16 cellular contexts compared by ENCODE assay signal in genomic region chr3:126517291-126517951, GRCh38. TPM values are rescaled to one million over a fixed set of nuclear protein-coding genes. Genes with fewer than 3 reads are reported as not detected.
DNase-seq lines count a peak whose midpoint lies in the region; ATAC-seq and TF ChIP-seq lines count a peak whose summit lies in the region.
"Had no signal": no experiment of that assay in that cellular context is flagged by ENCODE, and none has a peak within 500 bp of the region (broad histone marks: within the 10 kb centered on the region; RNA-seq: fewer than 3 reads in every experiment).

UROC1 (minus strand) TSS chr3:126517773; CDS start chr3:126517719, 54 bp downstream.

- H3K36me3 ChIP-seq in left ventricle myocardium inferior (no peaks in the 10 kb centered on the region), RWPE2 (ENCODE audit: low read depth) (no peaks in the 10 kb centered on the region), left lung (no peaks in the 10 kb centered on the region)

- DNase-seq in Right ventricle myocardium inferior (ENCODE audit: missing footprints) (peak; percentile 61), left ventricle myocardium inferior (no peak), RWPE2 (ENCODE audit: low spot score) (peak; percentile 48), left lung (peak; percentile 18 to 65), posterior vena cava (ENCODE audit: low spot score) (peak; percentile 77), Kasumi-1 (lab: John Stamatoyannopoulos, UW) (no peak)
- DNase-seq in activated naive CD4-positive, alpha-beta T cell treated with anti-CD3 and anti-CD28 coated beads, Interleukin-2, amount 50 U/mL, for 16 hours, result no peak
- DNase-seq: DMS 273 treated with DMSO at 0.1 percent for 48 hours, HCEC 1CT, NCI-H1694, NCI-H2227 treated with DMSO at 0.1 percent for 48 hours, NCI-H524 treated with DMSO at 0.1 percent for 48 hours had no signal

- TF ChIP-seq CTCF in left ventricle myocardium inferior (IDR thresholded peaks at IDR 0.05; ENCODE audit: borderline replicate concordance) (no peak), RWPE2 (IDR thresholded peaks at IDR 0.05; ENCODE audit: poor library complexity, severe bottlenecking) (no peak), left lung (IDR thresholded peaks at IDR 0.05) (no peak)

- intact Hi-C loops in Right ventricle myocardium inferior (cut with DNase I) (no loop called here), left ventricle myocardium inferior (cut with micrococcal nuclease) (no loop called here), left lung (cut with DNase I) (no loop called here), posterior vena cava (cut with DNase I) (no loop called here)

- H3K4me1 ChIP-seq in left ventricle myocardium inferior (peaks cover 3% of the 10 kb centered on the region), RWPE2 (ENCODE audit: insufficient read depth, poor library complexity, severe bottlenecking) (no peaks in the 10 kb centered on the region), left lung (peaks cover 0 to 2% of the 10 kb centered on the region in 2 donors)

- no peak within 1 kb of the TSS for H3K27ac ChIP-seq in left ventricle myocardium inferior (replicated peaks)
- H3K27ac ChIP-seq in RWPE2 (ENCODE audit: poor library complexity, severe bottlenecking), result no peak within 1 kb of the TSS
- H3K27ac ChIP-seq in left lung, result no peak within 1 kb of the TSS
- H3K27ac ChIP-seq: SK-N-MC had no signal

- H3K4me3 ChIP-seq in left ventricle myocardium inferior (no peak within 1 kb of the TSS), RWPE2 (ENCODE audit: severe bottlenecking) (no peak within 1 kb of the TSS), left lung (no peak within 1 kb of the TSS)
- H3K4me3 ChIP-seq: K562, SK-N-MC had no signal

- H3K9me3 ChIP-seq in left ventricle myocardium inferior (replicated peaks), result no peaks in the 10 kb centered on the region
- H3K9me3 ChIP-seq in RWPE2 (ENCODE audit: severe bottlenecking), result no peaks in the 10 kb centered on the region
- H3K9me3 ChIP-seq in left lung, result no peaks in the 10 kb centered on the region

- ATAC-seq in Right ventricle myocardium inferior (no peak), RWPE2 (ENCODE audit: low read depth) (no peak), left lung (no peak), GM18861 (IDR thresholded peaks at IDR 0.05; ENCODE audit: unreplicated experiment) (no peak)
- ATAC-seq: K562 had no signal

- peaks cover 20% of the 10 kb centered on the region for H3K27me3 ChIP-seq in left ventricle myocardium inferior (ENCODE audit: low read depth)
- peaks cover under 1% of the 10 kb centered on the region for H3K27me3 ChIP-seq in RWPE2 (ENCODE audit: insufficient read depth, poor library complexity, severe bottlenecking)
- H3K27me3 ChIP-seq in left lung, result peaks cover under 1 to 16% of the 10 kb centered on the region in 2 donors

RNA-seq across cellular contexts. Expression of gene UROC1, which starts in this region (rescaled TPM):
- total RNA-seq in Right ventricle myocardium inferior, result not detected
- total RNA-seq in left ventricle myocardium inferior, result not detected
- total RNA-seq in left lung, result not detected
- not detected for total RNA-seq in posterior vena cava
- total RNA-seq: A172, K562 had no signal

Comparison
In these comparisons a context has a peak if more than half of its experiments do, and no peak if none do; other contexts are left out.
1. Peak in DNase-seq in Right ventricle myocardium inferior; RNA of the gene not detected or under 1 TPM.
2. Peak in DNase-seq in left lung; RNA of the gene not detected or under 1 TPM.
3. Peak in DNase-seq in posterior vena cava; RNA of the gene not detected or under 1 TPM.